1 cellular context compared by ENCODE assay signal in genomic region chr2:48860391-48860790, GRCh38.
TF ChIP-seq lines count a peak whose summit lies in the region.

No MANE protein-coding gene starts in this region.

TF ChIP-seq in IMR-90, 13 proteins besides CTCF, POLR2A, EP300 and RAD21 (continued from another document):
- no peak for TF ChIP-seq ELK1 (IDR thresholded peaks at IDR 0.05; ENCODE audit: borderline replicate concordance, low read depth, low read length)
- TF ChIP-seq MXI1 (IDR thresholded peaks at IDR 0.05; ENCODE audit: borderline replicate concordance, low read depth, low read length): no peak
- TF ChIP-seq USF2 (IDR thresholded peaks at IDR 0.05; ENCODE audit: low read depth, low read length): no peak
- TF ChIP-seq SMC3 (IDR thresholded peaks at IDR 0.05; ENCODE audit: low read depth, low read length): no peak
- no peak for TF ChIP-seq RCOR1 (IDR thresholded peaks at IDR 0.05; ENCODE audit: insufficient replicate concordance, low read length)
- no peak for TF ChIP-seq CEBPB (IDR thresholded peaks at IDR 0.05; ENCODE audit: low read depth, low read length)
- TF ChIP-seq MAZ (IDR thresholded peaks at IDR 0.05; ENCODE audit: borderline replicate concordance, low read depth, low read length): no peak; the same call in 1 of the 2 replicates
- TF ChIP-seq FOS (IDR thresholded peaks at IDR 0.05; ENCODE audit: low read depth, low read length): no peak
- no peak for TF ChIP-seq BHLHE40 (IDR thresholded peaks at IDR 0.05; ENCODE audit: low read depth, low read length)
- no peak for TF ChIP-seq NFE2L2 (IDR thresholded peaks at IDR 0.05; ENCODE audit: low read depth, low read length)
